8 cellular contexts compared by ENCODE assay signal in genomic region chr3:185363662-185364203, GRCh38. TPM values are rescaled to one million over a fixed set of nuclear protein-coding genes. Genes with fewer than 3 reads are reported as not detected.
DNase-seq lines count a peak whose midpoint lies in the region; TF ChIP-seq lines count a peak whose summit lies in the region.

No MANE protein-coding gene starts in this region.

- H2BK12ac ChIP-seq in neuronal stem cell (ENCODE audit: low read length): no peak overlapping the region

- TF ChIP-seq CTCF in BE2C (IDR thresholded peaks at IDR 0.05; ENCODE audit: low read depth, low read length) (no peak), OCI-LY7 (conservative IDR thresholded peaks at IDR 0.05; ENCODE audit: low read length) (no peak)

- H3K79me1 ChIP-seq in neuronal stem cell (ENCODE audit: low read depth, low read length): no peaks in the 10 kb centered on the region

- no peak overlapping the region for H2BK120ac ChIP-seq in neuronal stem cell (ENCODE audit: low read depth, low read length)

- H3K79me2 ChIP-seq in OCI-LY7 (ENCODE audit: insufficient read depth, low read depth, low read length): no peaks in the 10 kb centered on the region

- peak overlapping the region; percentile 83 for H3K4me2 ChIP-seq in OCI-LY7 (ENCODE audit: low read length)
- peak overlapping the region; percentile 73 for H3K4me2 ChIP-seq in neuronal stem cell (ENCODE audit: insufficient read depth, low read length, poor library complexity, severe bottlenecking)

- intact Hi-C loops in OCI-LY7 (cut with micrococcal nuclease; ENCODE audit: unreplicated experiment): no loop called here

- no peaks in the 10 kb centered on the region for H3K9me2 ChIP-seq in OCI-LY7 (ENCODE audit: insufficient read depth, low read length)

- H4K91ac ChIP-seq in neuronal stem cell (ENCODE audit: low read depth, low read length, poor library complexity): no peak overlapping the region

- H2AK5ac ChIP-seq in neuronal stem cell (ENCODE audit: low read depth, low read length): no peak overlapping the region

- H3K9ac ChIP-seq in neuronal stem cell (ENCODE audit: low read depth, low read length, poor library complexity): no peak overlapping the region

- H3K14ac ChIP-seq in neuronal stem cell (ENCODE audit: low read length): no peak overlapping the region

- H2BK15ac ChIP-seq in neuronal stem cell (ENCODE audit: low read length): no peak overlapping the region

- H3K9me3 ChIP-seq in BE2C (no peaks in the 10 kb centered on the region), OCI-LY7 (ENCODE audit: low read length) (no peaks in the 10 kb centered on the region), esophagus (ENCODE audit: control insufficient read depth in 2 of 2, insufficient read depth in 1 of 2, low read depth in 1 of 2, low read length in 1 of 2) (no peaks in the 10 kb centered on the region), neuronal stem cell (replicated peaks in 1 of 2; ENCODE audit: control insufficient read depth in 2 of 2, insufficient read depth in 1 of 2, low read depth in 1 of 2, low read length in 2 of 2) (no peaks in the 10 kb centered on the region)

- H3K27ac ChIP-seq in OCI-LY7 (ENCODE audit: low read depth, low read length, poor library complexity, severe bottlenecking) (no peak overlapping the region), esophagus (ENCODE audit: low read depth in 2 of 2, low read length in 1 of 2) (peak overlapping the region; percentile 78 to 85), neuronal stem cell (replicated peaks; ENCODE audit: low read length) (no peak overlapping the region)

- WGBS in esophagus, 2 donors: 8 to 17% methylated on average over 8 of the region's 8 CpGs
- WGBS in neuronal stem cell (ENCODE audit: extremely low coverage in 2 of 2, insufficient read length in 2 of 2, insufficient replicate concordance in 1 of 2), 2 donors: no CpG with 5 or more reads among the region's 8 CpGs

- H3K18ac ChIP-seq in neuronal stem cell (ENCODE audit: low read length): no peak overlapping the region

- no TSS peak for BruUV-seq in OCI-LY7 (replicated peaks; lab: Mats Ljungman, UMichigan)

- peaks cover 9% of the 10 kb centered on the region; the same call in 1 of the 2 replicates for H3K4me1 ChIP-seq in BE2C
- no peaks in the 10 kb centered on the region for H3K4me1 ChIP-seq in OCI-LY7 (ENCODE audit: insufficient read depth, low read length, poor library complexity, severe bottlenecking)
- H3K4me1 ChIP-seq in esophagus (ENCODE audit: control insufficient read depth in 2 of 2, insufficient read depth in 2 of 2, low read length in 1 of 2): no peaks in the 10 kb centered on the region
- peaks cover 0 to 9% of the 10 kb centered on the region in 2 donors for H3K4me1 ChIP-seq in neuronal stem cell (ENCODE audit: control insufficient read depth in 2 of 2, insufficient read depth in 1 of 2, low read depth in 1 of 2, low read length in 2 of 2)

- no peaks in the 10 kb centered on the region for H4K20me1 ChIP-seq in OCI-LY7 (ENCODE audit: insufficient read depth, low read length)

- POLR2A ChIA-PET in OCI-LY7 (lab: Charles Lee): interaction anchor here (0.7 kb wide), 1 partner anchor 38 kb away, joined by 3 read pairs; no protein-coding TSS in a partner anchor

- H3K23ac ChIP-seq in neuronal stem cell (ENCODE audit: low read depth, low read length, poor library complexity): no peak overlapping the region

- DNase-seq in BE2C: no peak
- DNase-seq in H7: peak; percentile 45
- DNase-seq in OCI-LY7 (ENCODE audit: low spot score): no peak
- DNase-seq in neuronal stem cell (ENCODE audit: low spot score): no peak
- DNase-seq in SKM-1 (lab: John Stamatoyannopoulos, UW; ENCODE audit: unreplicated experiment): no peak
- DNase-seq in NCI-H524 treated with DMSO at 0.1 percent for 48 hours (lab: John Stamatoyannopoulos, UW): no peak
- no peak for DNase-seq in middle frontal gyrus (ENCODE audit: extremely low spot score, low spot score)

- H3K4me3 ChIP-seq in BE2C (ENCODE audit: low read depth, low read length): peak overlapping the region; percentile 91
- H3K4me3 ChIP-seq in H7 (ENCODE audit: insufficient read depth, low read depth, low read length): peak overlapping the region; percentile 32; the same call in 1 of the 2 replicates
- peak overlapping the region; percentile 66 for H3K4me3 ChIP-seq in OCI-LY7 (ENCODE audit: low read depth, low read length, poor library complexity, severe bottlenecking)
- H3K4me3 ChIP-seq in esophagus (ENCODE audit: low read depth in 1 of 2, low read length in 2 of 2): peak overlapping the region; percentile 50 to 84
- H3K4me3 ChIP-seq in neuronal stem cell (ENCODE audit: low read length in 2 of 2): peak overlapping the region; percentile 61 to 72

- H3K27me3 ChIP-seq in BE2C (no peaks in the 10 kb centered on the region), H7 (ENCODE audit: control insufficient read depth, insufficient read depth, low read length) (peaks cover 24% of the 10 kb centered on the region; the same call in 1 of the 2 replicates), esophagus (ENCODE audit: control insufficient read depth in 1 of 2, insufficient read depth in 2 of 2, low read length in 2 of 2) (no peaks in the 10 kb centered on the region), neuronal stem cell (ENCODE audit: control insufficient read depth in 3 of 3, insufficient read depth in 3 of 3, low read depth in 1 of 3, low read length in 3 of 3) (peaks cover 0 to 6% (median 0%) of the 10 kb centered on the region in 3 experiments)

- H3K4ac ChIP-seq in neuronal stem cell (ENCODE audit: low read length): no peak overlapping the region

- no peak overlapping the region for H2BK5ac ChIP-seq in neuronal stem cell (ENCODE audit: low read length)

- H4K8ac ChIP-seq in neuronal stem cell (ENCODE audit: low read depth, low read length): no peak overlapping the region

- CTCF ChIA-PET in OCI-LY7 (lab: Charles Lee; ENCODE audit: unreplicated experiment): no interaction called here

- H3K36me3 ChIP-seq in BE2C (no peaks in the 10 kb centered on the region), H7 (replicated peaks; ENCODE audit: control insufficient read depth, insufficient read depth, low read length) (no peaks in the 10 kb centered on the region), OCI-LY7 (ENCODE audit: insufficient read depth, low read length) (no peaks in the 10 kb centered on the region), esophagus (ENCODE audit: control insufficient read depth in 2 of 2, insufficient read depth in 2 of 2, low read length in 1 of 2) (no peaks in the 10 kb centered on the region), neuronal stem cell (replicated peaks in 1 of 2; ENCODE audit: control insufficient read depth in 2 of 2, insufficient read depth in 2 of 2, low read length in 2 of 2) (no peaks in the 10 kb centered on the region)

- H2AFZ ChIP-seq in OCI-LY7 (ENCODE audit: low read length) (peak overlapping the region; percentile 96; the same call in 1 of the 2 replicates), neuronal stem cell (ENCODE audit: low read length) (peak overlapping the region; percentile 93)

RNA-seq across cellular contexts. Expression of gene MAP3K13, which starts 0.8 kb away (rescaled TPM):
- 10.3 TPM for polyA plus RNA-seq in BE2C (2012; ENCODE audit: insufficient read depth, insufficient read length, low read depth)
- not detected in 2 replicates for total RNA-seq in H7 (2014; rRNA removed; shearing (Covaris generic))
- total RNA-seq in OCI-LY7 (2014; rRNA removed; shearing (Covaris generic)): 7.6 and 10.5 TPM in 2 replicates
- total RNA-seq in OCI-LY7 (2022): 15.0 and 16.7 TPM in 2 replicates
- polyA plus RNA-seq in esophagus: 10 to 100 TPM; 14.7 to 25.5 TPM
- 57.7 TPM for polyA plus RNA-seq in neuronal stem cell (2013, experiment 1 of 2)
- polyA plus RNA-seq in neuronal stem cell (2013, experiment 2 of 2): 65.0 TPM

Comparison
In these comparisons a context has a peak if more than half of its experiments do, and no peak if none do; other contexts are left out.
1. H3K4me3 ChIP-seq: peak in every context shown above with its lines; median percentile 91 in BE2C; 67 in esophagus; 66 in neuronal stem cell; 66 in OCI-LY7; 32 in H7.
2. H3K27ac ChIP-seq: peak in esophagus (2 of 2); none in OCI-LY7 (single experiment) and neuronal stem cell (single experiment).